In the genomic region with DNA sequence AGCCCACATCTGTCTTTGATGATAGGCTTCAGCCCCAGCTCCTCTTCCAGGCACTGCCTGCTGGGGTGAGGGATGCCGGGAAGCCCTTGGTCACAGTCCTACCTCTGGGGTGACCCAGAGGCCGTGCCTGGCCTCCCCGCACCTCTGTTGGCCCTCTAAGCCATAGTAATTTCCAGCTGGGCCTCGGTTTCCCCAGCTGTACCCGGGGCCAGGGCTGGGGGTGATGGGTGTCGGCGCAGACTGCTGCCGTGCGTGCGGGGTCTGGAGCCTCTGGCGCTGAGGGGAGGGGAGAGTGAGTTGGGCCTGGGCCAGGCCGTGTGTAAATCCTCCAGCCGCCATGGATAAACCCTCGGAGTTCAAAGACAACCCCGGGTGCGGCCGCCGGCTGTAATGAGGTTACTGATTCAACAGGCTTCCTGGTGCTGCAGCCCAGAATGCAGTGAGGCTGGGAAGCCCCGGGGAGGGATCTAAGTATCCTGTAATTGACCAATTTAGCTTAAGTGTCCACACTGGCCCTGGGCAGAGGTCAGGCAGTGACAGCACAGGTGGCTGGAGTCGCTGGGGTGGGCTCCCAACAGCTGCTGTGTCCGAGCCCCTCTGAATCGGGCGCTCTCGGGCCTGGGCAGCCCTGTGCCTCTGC, we compare ENCODE assay signal across 1 cellular context.
TF ChIP-seq lines count a peak whose summit lies in the region.

No MANE protein-coding gene starts in this region.

TF ChIP-seq in HepG2, 621 proteins besides CTCF, POLR2A, EP300 and RAD21 (continued from another document and continues in another):
- TF ChIP-seq HBP1 (CRISPR knock-in tag; IDR thresholded peaks at IDR 0.05; ENCODE audit: low read depth), result no peak
- TF ChIP-seq ZNF563 (CRISPR knock-in tag; IDR thresholded peaks at IDR 0.05), result 0 out of 2 replicates have a peak, but pooled peaks have one; percentile 68
- TF ChIP-seq GZF1 (CRISPR knock-in tag; IDR thresholded peaks at IDR 0.05), result 0 out of 2 replicates have a peak, but pooled peaks have one; percentile 34
- TF ChIP-seq ZNF780A (CRISPR knock-in tag; IDR thresholded peaks at IDR 0.05), result no peak
- TF ChIP-seq ZNF124 (CRISPR knock-in tag; IDR thresholded peaks at IDR 0.05), result no peak
- peak; percentile 78 for TF ChIP-seq ZSCAN31 (CRISPR knock-in tag; IDR thresholded peaks at IDR 0.05; ENCODE audit: low read depth)
- TF ChIP-seq MAFF (IDR thresholded peaks at IDR 0.05; ENCODE audit: low read depth, low read length), result no peak
- TF ChIP-seq, protein P1, sequence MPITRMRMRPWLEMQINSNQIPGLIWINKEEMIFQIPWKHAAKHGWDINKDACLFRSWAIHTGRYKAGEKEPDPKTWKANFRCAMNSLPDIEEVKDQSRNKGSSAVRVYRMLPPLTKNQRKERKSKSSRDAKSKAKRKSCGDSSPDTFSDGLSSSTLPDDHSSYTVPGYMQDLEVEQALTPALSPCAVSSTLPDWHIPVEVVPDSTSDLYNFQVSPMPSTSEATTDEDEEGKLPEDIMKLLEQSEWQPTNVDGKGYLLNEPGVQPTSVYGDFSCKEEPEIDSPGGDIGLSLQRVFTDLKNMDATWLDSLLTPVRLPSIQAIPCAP (CRISPR knock-in tag; IDR thresholded peaks at IDR 0.05; ENCODE audit: low read depth), result no peak
- no peak for TF ChIP-seq FOXM1 (CRISPR knock-in tag; IDR thresholded peaks at IDR 0.05)
- no peak for TF ChIP-seq ZNF749 (CRISPR knock-in tag; IDR thresholded peaks at IDR 0.05; ENCODE audit: borderline replicate concordance)
- TF ChIP-seq NR2F1 (CRISPR knock-in tag; IDR thresholded peaks at IDR 0.05), result no peak
- no peak for TF ChIP-seq ZC3H13 (CRISPR knock-in tag; IDR thresholded peaks at IDR 0.05)
- no peak; the same call in 1 of the 2 replicates for TF ChIP-seq BORCS8-MEF2B (CRISPR knock-in tag; IDR thresholded peaks at IDR 0.05)
- TF ChIP-seq KDM5A (IDR thresholded peaks at IDR 0.05; ENCODE audit: borderline replicate concordance, low read length), result no peak
- TF ChIP-seq ZNF441 (CRISPR knock-in tag; IDR thresholded peaks at IDR 0.05; ENCODE audit: borderline replicate concordance), result no peak
- TF ChIP-seq ZZZ3 (CRISPR knock-in tag; IDR thresholded peaks at IDR 0.05; ENCODE audit: borderline replicate concordance), result no peak
- TF ChIP-seq YEATS4 (CRISPR knock-in tag; IDR thresholded peaks at IDR 0.05; ENCODE audit: borderline replicate concordance), result peak; percentile 32; the same call in 1 of the 2 replicates
- TF ChIP-seq RFX3 (CRISPR knock-in tag; IDR thresholded peaks at IDR 0.05), result no peak
- TF ChIP-seq GATAD2A (CRISPR knock-in tag; IDR thresholded peaks at IDR 0.05), result peak; percentile 62; the same call in 1 of the 2 replicates
- no peak for TF ChIP-seq TAF15 (IDR thresholded peaks at IDR 0.05; ENCODE audit: low read depth, low read length, poor library complexity, severe bottlenecking)
- TF ChIP-seq ZNF674 (CRISPR knock-in tag; IDR thresholded peaks at IDR 0.05; ENCODE audit: low read depth), result no peak
- TF ChIP-seq RFX1 (IDR thresholded peaks at IDR 0.05), result no peak
- TF ChIP-seq PRMT3 (CRISPR knock-in tag; IDR thresholded peaks at IDR 0.05; ENCODE audit: borderline replicate concordance, low read depth), result no peak
- no peak for TF ChIP-seq ZNF660 (CRISPR knock-in tag; IDR thresholded peaks at IDR 0.05; ENCODE audit: borderline replicate concordance, low read depth)
- TF ChIP-seq NR2C2 (CRISPR knock-in tag; IDR thresholded peaks at IDR 0.05; ENCODE audit: borderline replicate concordance), result no peak
- TF ChIP-seq, protein P2, sequence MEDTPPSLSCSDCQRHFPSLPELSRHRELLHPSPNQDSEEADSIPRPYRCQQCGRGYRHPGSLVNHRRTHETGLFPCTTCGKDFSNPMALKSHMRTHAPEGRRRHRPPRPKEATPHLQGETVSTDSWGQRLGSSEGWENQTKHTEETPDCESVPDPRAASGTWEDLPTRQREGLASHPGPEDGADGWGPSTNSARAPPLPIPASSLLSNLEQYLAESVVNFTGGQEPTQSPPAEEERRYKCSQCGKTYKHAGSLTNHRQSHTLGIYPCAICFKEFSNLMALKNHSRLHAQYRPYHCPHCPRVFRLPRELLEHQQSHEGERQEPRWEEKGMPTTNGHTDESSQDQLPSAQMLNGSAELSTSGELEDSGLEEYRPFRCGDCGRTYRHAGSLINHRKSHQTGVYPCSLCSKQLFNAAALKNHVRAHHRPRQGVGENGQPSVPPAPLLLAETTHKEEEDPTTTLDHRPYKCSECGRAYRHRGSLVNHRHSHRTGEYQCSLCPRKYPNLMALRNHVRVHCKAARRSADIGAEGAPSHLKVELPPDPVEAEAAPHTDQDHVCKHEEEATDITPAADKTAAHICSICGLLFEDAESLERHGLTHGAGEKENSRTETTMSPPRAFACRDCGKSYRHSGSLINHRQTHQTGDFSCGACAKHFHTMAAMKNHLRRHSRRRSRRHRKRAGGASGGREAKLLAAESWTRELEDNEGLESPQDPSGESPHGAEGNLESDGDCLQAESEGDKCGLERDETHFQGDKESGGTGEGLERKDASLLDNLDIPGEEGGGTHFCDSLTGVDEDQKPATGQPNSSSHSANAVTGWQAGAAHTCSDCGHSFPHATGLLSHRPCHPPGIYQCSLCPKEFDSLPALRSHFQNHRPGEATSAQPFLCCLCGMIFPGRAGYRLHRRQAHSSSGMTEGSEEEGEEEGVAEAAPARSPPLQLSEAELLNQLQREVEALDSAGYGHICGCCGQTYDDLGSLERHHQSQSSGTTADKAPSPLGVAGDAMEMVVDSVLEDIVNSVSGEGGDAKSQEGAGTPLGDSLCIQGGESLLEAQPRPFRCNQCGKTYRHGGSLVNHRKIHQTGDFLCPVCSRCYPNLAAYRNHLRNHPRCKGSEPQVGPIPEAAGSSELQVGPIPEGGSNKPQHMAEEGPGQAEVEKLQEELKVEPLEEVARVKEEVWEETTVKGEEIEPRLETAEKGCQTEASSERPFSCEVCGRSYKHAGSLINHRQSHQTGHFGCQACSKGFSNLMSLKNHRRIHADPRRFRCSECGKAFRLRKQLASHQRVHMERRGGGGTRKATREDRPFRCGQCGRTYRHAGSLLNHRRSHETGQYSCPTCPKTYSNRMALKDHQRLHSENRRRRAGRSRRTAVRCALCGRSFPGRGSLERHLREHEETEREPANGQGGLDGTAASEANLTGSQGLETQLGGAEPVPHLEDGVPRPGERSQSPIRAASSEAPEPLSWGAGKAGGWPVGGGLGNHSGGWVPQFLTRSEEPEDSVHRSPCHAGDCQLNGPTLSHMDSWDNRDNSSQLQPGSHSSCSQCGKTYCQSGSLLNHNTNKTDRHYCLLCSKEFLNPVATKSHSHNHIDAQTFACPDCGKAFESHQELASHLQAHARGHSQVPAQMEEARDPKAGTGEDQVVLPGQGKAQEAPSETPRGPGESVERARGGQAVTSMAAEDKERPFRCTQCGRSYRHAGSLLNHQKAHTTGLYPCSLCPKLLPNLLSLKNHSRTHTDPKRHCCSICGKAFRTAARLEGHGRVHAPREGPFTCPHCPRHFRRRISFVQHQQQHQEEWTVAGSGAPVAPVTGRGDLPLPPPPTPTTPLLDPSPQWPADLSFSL (CRISPR knock-in tag; IDR thresholded peaks at IDR 0.05), result no peak
- TF ChIP-seq ZNF512B (CRISPR knock-in tag; IDR thresholded peaks at IDR 0.05; ENCODE audit: borderline replicate concordance), result no peak
- peak; percentile 72 for TF ChIP-seq MED1 (CRISPR knock-in tag; IDR thresholded peaks at IDR 0.05)
- TF ChIP-seq, protein P3, sequence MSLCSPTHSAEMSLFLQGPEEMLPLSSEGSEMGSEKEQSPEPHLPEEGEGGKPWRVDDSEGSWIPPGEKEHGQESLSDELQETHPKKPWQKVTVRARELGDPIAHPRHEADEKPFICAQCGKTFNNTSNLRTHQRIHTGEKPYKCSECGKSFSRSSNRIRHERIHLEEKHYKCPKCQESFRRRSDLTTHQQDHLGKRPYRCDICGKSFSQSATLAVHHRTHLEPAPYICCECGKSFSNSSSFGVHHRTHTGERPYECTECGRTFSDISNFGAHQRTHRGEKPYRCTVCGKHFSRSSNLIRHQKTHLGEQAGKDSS (CRISPR knock-in tag; IDR thresholded peaks at IDR 0.05; ENCODE audit: borderline replicate concordance, low read depth), result peak; percentile 68; the same call in 1 of the 2 replicates
- no peak for TF ChIP-seq TOPORS (CRISPR knock-in tag; IDR thresholded peaks at IDR 0.05)
- TF ChIP-seq ZNF292 (CRISPR knock-in tag; IDR thresholded peaks at IDR 0.05; ENCODE audit: borderline replicate concordance, low read depth), result peak; percentile 70
- no peak for TF ChIP-seq ZNF761 (CRISPR knock-in tag; conservative IDR thresholded peaks at IDR 0.05)
- peak; percentile 31; the same call in 1 of the 2 replicates for TF ChIP-seq FOSL2 (CRISPR knock-in tag; IDR thresholded peaks at IDR 0.05)
- no peak for TF ChIP-seq E2F1 (CRISPR knock-in tag; IDR thresholded peaks at IDR 0.05)
- TF ChIP-seq FOXJ3 (CRISPR knock-in tag; IDR thresholded peaks at IDR 0.05; ENCODE audit: borderline replicate concordance), result no peak
- 0 out of 2 replicates have a peak, but pooled peaks have one; percentile 18 for TF ChIP-seq FOXK1 (CRISPR knock-in tag; IDR thresholded peaks at IDR 0.05; ENCODE audit: borderline replicate concordance, low read depth)
- 0 out of 2 replicates have a peak, but pooled peaks have one; percentile 10 for TF ChIP-seq MYC (CRISPR knock-in tag; IDR thresholded peaks at IDR 0.05; ENCODE audit: borderline replicate concordance)
- no peak for TF ChIP-seq ZNF597 (CRISPR knock-in tag; IDR thresholded peaks at IDR 0.05)
- TF ChIP-seq ZBTB10 (CRISPR knock-in tag; IDR thresholded peaks at IDR 0.05; ENCODE audit: borderline replicate concordance), result no peak
- TF ChIP-seq RCOR2 (CRISPR knock-in tag; IDR thresholded peaks at IDR 0.05), result 0 out of 2 replicates have a peak, but pooled peaks have one; percentile 52
- no peak for TF ChIP-seq ZNF354B (CRISPR knock-in tag; IDR thresholded peaks at IDR 0.05)
- no peak for TF ChIP-seq KLF13 (CRISPR knock-in tag; IDR thresholded peaks at IDR 0.05)
- TF ChIP-seq HNRNPL (IDR thresholded peaks at IDR 0.05; ENCODE audit: low read depth, low read length), result 0 out of 2 replicates have a peak, but pooled peaks have one; percentile 63
- TF ChIP-seq DNMT1 (CRISPR knock-in tag; IDR thresholded peaks at IDR 0.05), result no peak
- TF ChIP-seq ZNF607 (CRISPR knock-in tag; IDR thresholded peaks at IDR 0.05; ENCODE audit: borderline replicate concordance), result no peak
